ENCODE assay signal across 12 cellular contexts in the genomic region with DNA sequence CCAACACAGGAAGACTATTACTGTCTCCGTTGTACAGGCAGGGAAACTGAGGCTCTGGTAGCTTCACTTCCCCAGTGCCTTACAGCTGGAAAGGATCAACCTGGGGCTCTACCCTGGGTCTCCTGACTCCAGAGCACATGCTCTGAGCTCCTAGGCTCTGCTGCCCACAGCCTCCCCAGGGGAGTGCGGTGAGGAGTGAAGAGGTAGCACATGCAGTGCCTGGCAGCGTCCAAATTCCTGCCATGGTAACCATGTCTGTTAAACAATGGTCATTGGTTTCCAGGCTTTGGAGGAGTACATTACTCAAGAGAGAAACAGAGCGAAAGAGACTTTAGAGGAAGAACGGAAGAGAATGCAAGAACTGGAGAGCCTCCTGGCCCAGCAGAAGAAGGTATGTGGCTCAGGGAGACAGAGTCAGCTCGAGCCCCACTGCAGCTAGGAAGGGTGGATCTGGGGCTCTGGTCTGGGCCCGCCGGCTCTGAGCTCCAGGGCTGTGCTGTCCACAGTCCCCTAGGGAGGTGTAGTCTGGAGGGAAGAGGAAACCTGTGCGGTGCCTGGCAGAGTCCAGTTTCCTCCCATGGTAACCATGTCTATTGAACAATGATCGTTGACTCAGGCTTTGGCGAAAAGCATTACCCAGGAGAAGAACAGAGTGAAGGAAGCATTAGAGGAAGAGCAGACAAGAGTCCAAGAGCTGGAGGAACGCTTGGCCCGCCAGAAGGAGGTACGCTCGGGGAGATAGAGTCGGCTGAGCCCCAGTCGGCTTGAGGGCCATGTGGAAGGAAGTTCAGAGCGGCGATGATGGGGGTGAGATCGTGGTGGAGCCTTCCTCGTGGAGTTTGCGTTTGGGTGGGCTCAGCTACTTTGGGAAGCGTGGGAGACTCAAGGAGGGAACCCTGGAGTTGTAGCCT.
DNase-seq lines count a peak whose midpoint lies in the region; ATAC-seq, FAIRE-seq and TF ChIP-seq lines count a peak whose summit lies in the region.
"Had no signal": no experiment of that assay in that cellular context is flagged by ENCODE, and none has a peak within 500 bp of the region (broad histone marks: within the 10 kb centered on the region; RNA-seq: fewer than 3 reads in every experiment).

No MANE protein-coding gene starts in this region.

- no peaks in the 10 kb centered on the region for H3K27me3 ChIP-seq in CD4-positive, CD25-positive, alpha-beta regulatory T cell (ENCODE audit: control insufficient read depth, insufficient read depth, low read length)
- H3K27me3 ChIP-seq: testis had no signal

- TF ChIP-seq CTCF in kidney (IDR thresholded peaks at IDR 0.05; ENCODE audit: borderline replicate concordance, extremely low read depth, insufficient read depth) = no peak

- no peak overlapping the region for H3K4me3 ChIP-seq in CD4-positive, CD25-positive, alpha-beta regulatory T cell (ENCODE audit: low read depth, low read length)
- H3K4me3 ChIP-seq in kidney (ENCODE audit: low read length in 2 of 2) = no peak overlapping the region
- H3K4me3 ChIP-seq: testis had no signal

- intact Hi-C loops in activated T-helper 1 cell treated with anti-CD3 and anti-CD28 coated beads, Interleukin-12 subunit alpha, Interleukin-12 subunit beta, Interleukin-2, Interleukin-4 antibody, amounts not matched to agents 30 ng/mL and 10 ng/mL and 1 ng/mL, durations not matched to agents 14 hours and 24 hours and 36 hours (cut with micrococcal nuclease) = loop anchor here (1.0 to 5.0 kb wide), 3 partner anchors 72 to 177 kb away; a partner anchor contains a TSS
- intact Hi-C loops in kidney (cut with DNase I) = no loop called here

- peaks cover 10 to 65% (median 33%) of the 10 kb centered on the region in 4 donors for H3K4me1 Mint-ChIP-seq in CD4-positive, CD25-positive, alpha-beta regulatory T cell
- peaks cover 73% of the 10 kb centered on the region for H3K4me1 Mint-ChIP-seq in activated T-helper 1 cell treated with anti-CD3 and anti-CD28 coated beads, Interleukin-12 subunit alpha, Interleukin-12 subunit beta, Interleukin-2, Interleukin-4 antibody, amounts not matched to agents 30 ng/mL and 10 ng/mL and 1 ng/mL, durations not matched to agents 14 hours and 24 hours and 36 hours (ENCODE audit: low read depth)

- H3K27ac ChIP-seq in CD4-positive, CD25-positive, alpha-beta regulatory T cell (ENCODE audit: insufficient read depth, low read length, poor library complexity, severe bottlenecking) = peak overlapping the region; percentile 60
- no peak overlapping the region for H3K27ac ChIP-seq in kidney (ENCODE audit: low read depth in 2 of 2, low read length in 2 of 2)
- H3K27ac ChIP-seq: testis had no signal

- no peak for FAIRE-seq in kidney (lab: Jason Lieb, UNC)

- peak overlapping the region in 3 of 4 donors; percentile 2 to 52 (median 51) for H3K4me3 Mint-ChIP-seq in CD4-positive, CD25-positive, alpha-beta regulatory T cell
- peak overlapping the region; percentile 38 for H3K4me3 Mint-ChIP-seq in activated T-helper 1 cell treated with anti-CD3 and anti-CD28 coated beads, Interleukin-12 subunit alpha, Interleukin-12 subunit beta, Interleukin-2, Interleukin-4 antibody, amounts not matched to agents 30 ng/mL and 10 ng/mL and 1 ng/mL, durations not matched to agents 14 hours and 24 hours and 36 hours
- H3K4me3 Mint-ChIP-seq: nephron progenitor cell had no signal

- H3K9me3 ChIP-seq in CD4-positive, CD25-positive, alpha-beta regulatory T cell (ENCODE audit: control insufficient read depth in 2 of 2, low read length in 2 of 2) = no peaks in the 10 kb centered on the region
- H3K9me3 ChIP-seq in kidney (ENCODE audit: control insufficient read depth in 1 of 2, low read length in 2 of 2) = no peaks in the 10 kb centered on the region
- H3K9me3 ChIP-seq: testis had no signal

- H3K9me3 Mint-ChIP-seq in CD4-positive, CD25-positive, alpha-beta regulatory T cell = no peaks in the 10 kb centered on the region
- no peaks in the 10 kb centered on the region for H3K9me3 Mint-ChIP-seq in activated T-helper 1 cell treated with anti-CD3 and anti-CD28 coated beads, Interleukin-12 subunit alpha, Interleukin-12 subunit beta, Interleukin-2, Interleukin-4 antibody, amounts not matched to agents 30 ng/mL and 10 ng/mL and 1 ng/mL, durations not matched to agents 14 hours and 24 hours and 36 hours
- H3K9me3 Mint-ChIP-seq: IgD-negative memory B cell had no signal

- H3K36me3 ChIP-seq in CD4-positive, CD25-positive, alpha-beta regulatory T cell (ENCODE audit: control insufficient read depth, insufficient read depth, low read length) = no peaks in the 10 kb centered on the region
- no peaks in the 10 kb centered on the region for H3K36me3 ChIP-seq in kidney (ENCODE audit: control insufficient read depth in 1 of 2, insufficient read depth in 2 of 2, low read length in 2 of 2)

- H3K27ac Mint-ChIP-seq in CD4-positive, CD25-positive, alpha-beta regulatory T cell = peak overlapping the region; percentile 25 to 94 (median 90)
- H3K27ac Mint-ChIP-seq in activated T-helper 1 cell treated with anti-CD3 and anti-CD28 coated beads, Interleukin-12 subunit alpha, Interleukin-12 subunit beta, Interleukin-2, Interleukin-4 antibody, amounts not matched to agents 30 ng/mL and 10 ng/mL and 1 ng/mL, durations not matched to agents 14 hours and 24 hours and 36 hours = peak overlapping the region; percentile 46
- H3K27ac Mint-ChIP-seq: nephron progenitor cell had no signal

- H3K27me3 Mint-ChIP-seq in CD4-positive, CD25-positive, alpha-beta regulatory T cell = peaks cover 10% of the 10 kb centered on the region
- H3K27me3 Mint-ChIP-seq in activated T-helper 1 cell treated with anti-CD3 and anti-CD28 coated beads, Interleukin-12 subunit alpha, Interleukin-12 subunit beta, Interleukin-2, Interleukin-4 antibody, amounts not matched to agents 30 ng/mL and 10 ng/mL and 1 ng/mL, durations not matched to agents 14 hours and 24 hours and 36 hours (ENCODE audit: insufficient read depth) = peaks cover 3% of the 10 kb centered on the region

- no peaks in the 10 kb centered on the region for H3K36me3 Mint-ChIP-seq in CD4-positive, CD25-positive, alpha-beta regulatory T cell
- H3K36me3 Mint-ChIP-seq in activated T-helper 1 cell treated with anti-CD3 and anti-CD28 coated beads, Interleukin-12 subunit alpha, Interleukin-12 subunit beta, Interleukin-2, Interleukin-4 antibody, amounts not matched to agents 30 ng/mL and 10 ng/mL and 1 ng/mL, durations not matched to agents 14 hours and 24 hours and 36 hours (ENCODE audit: low read depth) = peaks cover 4% of the 10 kb centered on the region
- H3K36me3 Mint-ChIP-seq: IgD-negative memory B cell had no signal

- H3K9ac ChIP-seq in kidney (ENCODE audit: low read length in 2 of 2) = no peak overlapping the region

- DNase-seq in CD4-positive, CD25-positive, alpha-beta regulatory T cell = no peak
- peak; percentile 74 for DNase-seq in DMS79 treated with DMSO at 0.1 percent for 48 hours (lab: John Stamatoyannopoulos, UW)
- no peak for DNase-seq in activated T-helper 1 cell treated with anti-CD3 and anti-CD28 coated beads, Interleukin-12 subunit alpha, Interleukin-12 subunit beta, Interleukin-2, Interleukin-4 antibody, amounts not matched to agents 30 ng/mL and 10 ng/mL and 1 ng/mL, durations not matched to agents 14 hours and 24 hours and 36 hours (ENCODE audit: low spot score)
- DNase-seq in kidney = peak; percentile 43
- no peak for DNase-seq in SHP77 (lab: John Stamatoyannopoulos, UW)
- DNase-seq in NCI-H2227 (lab: John Stamatoyannopoulos, UW; ENCODE audit: unreplicated experiment) = no peak
- DNase-seq: NCI-H1694, nephron progenitor cell had no signal

- ATAC-seq in CD4-positive, CD25-positive, alpha-beta regulatory T cell (ENCODE audit: low read depth in 2 of 2) = no peak
- ATAC-seq in GM21576 (IDR thresholded peaks at IDR 0.05; ENCODE audit: unreplicated experiment) (no peak), GM18520 (IDR thresholded peaks at IDR 0.05; ENCODE audit: unreplicated experiment) (no peak)

- peaks cover 24% of the 10 kb centered on the region for H3K4me1 ChIP-seq in CD4-positive, CD25-positive, alpha-beta regulatory T cell (ENCODE audit: control insufficient read depth, insufficient read depth, low read length, poor library complexity, severe bottlenecking)
- H3K4me1 ChIP-seq in kidney (ENCODE audit: control insufficient read depth in 1 of 2, insufficient read depth in 1 of 2, low read depth in 1 of 2, low read length in 2 of 2) = no peaks in the 10 kb centered on the region

Comparison
In these comparisons a context has a peak if more than half of its experiments do, and no peak if none do; other contexts are left out.
1. DNase-seq: peak in DMS79 treated with DMSO at 0.1 percent for 48 hours (single experiment) and kidney (single experiment); none in CD4-positive, CD25-positive, alpha-beta regulatory T cell (0 of 3), activated T-helper 1 cell treated with anti-CD3 and anti-CD28 coated beads, Interleukin-12 subunit alpha, Interleukin-12 subunit beta, Interleukin-2, Interleukin-4 antibody, amounts not matched to agents 30 ng/mL and 10 ng/mL and 1 ng/mL, durations not matched to agents 14 hours and 24 hours and 36 hours (single experiment), SHP77 (0 of 2) and NCI-H2227 (single experiment).